Comparison of ENCODE assay signal across 1 cellular context in the genomic region with DNA sequence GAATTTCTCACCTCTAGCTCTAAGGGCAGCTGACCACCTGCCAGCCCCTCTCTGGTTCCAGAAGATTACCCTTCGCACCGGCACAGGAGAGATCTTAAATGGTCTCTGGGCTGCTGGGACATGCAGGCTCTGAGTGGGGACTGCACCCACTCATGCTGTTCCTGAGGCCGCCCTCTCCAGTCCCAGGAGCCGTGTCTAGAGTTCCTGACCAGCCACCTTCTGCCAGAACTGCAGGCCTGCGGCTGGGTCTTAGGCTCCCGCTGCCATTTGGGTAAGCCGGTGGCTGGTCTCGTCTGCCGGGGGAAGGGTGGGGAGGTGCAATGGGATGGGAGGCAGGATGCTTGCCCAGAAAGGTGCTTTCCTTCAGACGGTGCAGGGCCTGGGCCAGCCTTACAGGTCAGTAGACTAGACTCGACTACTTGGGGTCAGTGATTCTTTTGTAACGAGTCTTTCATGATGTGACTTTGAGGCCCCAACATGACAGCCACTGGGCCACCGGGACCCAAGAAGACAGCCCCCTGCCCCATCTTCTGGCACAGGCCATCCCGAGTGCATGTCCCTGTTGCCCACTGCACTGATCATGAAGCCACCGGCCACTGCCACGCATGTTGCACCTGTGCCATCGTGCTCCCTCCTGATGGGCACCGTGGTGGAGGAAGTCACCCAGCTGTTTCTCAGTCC.
TF ChIP-seq lines count a peak whose summit lies in the region.

No MANE protein-coding gene starts in this region.

TF ChIP-seq in GM12878, 131 proteins besides CTCF, POLR2A, EP300 and RAD21:
- no peak for TF ChIP-seq CBX3 (IDR thresholded peaks at IDR 0.05; ENCODE audit: borderline replicate concordance, low read depth)
- TF ChIP-seq, protein P1, sequence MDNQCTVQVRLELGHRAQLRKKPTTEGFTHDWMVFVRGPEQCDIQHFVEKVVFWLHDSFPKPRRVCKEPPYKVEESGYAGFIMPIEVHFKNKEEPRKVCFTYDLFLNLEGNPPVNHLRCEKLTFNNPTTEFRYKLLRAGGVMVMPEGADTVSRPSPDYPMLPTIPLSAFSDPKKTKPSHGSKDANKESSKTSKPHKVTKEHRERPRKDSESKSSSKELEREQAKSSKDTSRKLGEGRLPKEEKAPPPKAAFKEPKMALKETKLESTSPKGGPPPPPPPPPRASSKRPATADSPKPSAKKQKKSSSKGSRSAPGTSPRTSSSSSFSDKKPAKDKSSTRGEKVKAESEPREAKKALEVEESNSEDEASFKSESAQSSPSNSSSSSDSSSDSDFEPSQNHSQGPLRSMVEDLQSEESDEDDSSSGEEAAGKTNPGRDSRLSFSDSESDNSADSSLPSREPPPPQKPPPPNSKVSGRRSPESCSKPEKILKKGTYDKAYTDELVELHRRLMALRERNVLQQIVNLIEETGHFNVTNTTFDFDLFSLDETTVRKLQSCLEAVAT (IDR thresholded peaks at IDR 0.05) = no peak
